In genomic region chr1:46687095-46687659, GRCh38 we compare ENCODE assay signal across 9 cellular contexts. TPM values are rescaled to one million over a fixed set of nuclear protein-coding genes. Genes with fewer than 3 reads are reported as not detected.
A peak's percentile ranks its signal among the peaks of the same experiment; 100 is the strongest.
DNase-seq lines count a peak whose midpoint lies in the region; ATAC-seq and TF ChIP-seq lines count a peak whose summit lies in the region.
"Had no signal": no experiment of that assay in that cellular context is flagged by ENCODE, and none has a peak within 500 bp of the region (broad histone marks: within the 10 kb centered on the region; RNA-seq: fewer than 3 reads in every experiment).

No MANE protein-coding gene starts in this region.

- H2AFZ ChIP-seq in KMS-11 (ENCODE audit: low read depth), result no peak overlapping the region

- no peaks in the 10 kb centered on the region for H3K27me3 Mint-ChIP-seq in memory B cell
- H3K27me3 Mint-ChIP-seq in activated CD4-positive, alpha-beta memory T cell treated with anti-CD3 and anti-CD28 coated beads for 36 hours, result no peaks in the 10 kb centered on the region
- H3K27me3 Mint-ChIP-seq in activated CD8-positive, alpha-beta memory T cell treated with anti-CD3 and anti-CD28 coated beads, Interleukin-2, amount 10 ng/mL, durations not matched to agents 7 days and 5 days, result no peaks in the 10 kb centered on the region

- no peak for TF ChIP-seq POLR2A in breast epithelium (IDR thresholded peaks at IDR 0.05)

- H3K4me3 Mint-ChIP-seq in memory B cell, result no peak overlapping the region
- no peak overlapping the region for H3K4me3 Mint-ChIP-seq in activated CD4-positive, alpha-beta memory T cell treated with anti-CD3 and anti-CD28 coated beads for 36 hours
- no peak overlapping the region for H3K4me3 Mint-ChIP-seq in activated CD8-positive, alpha-beta memory T cell treated with anti-CD3 and anti-CD28 coated beads, Interleukin-2, amount 10 ng/mL, durations not matched to agents 7 days and 5 days

- H3K79me2 ChIP-seq in KMS-11 (ENCODE audit: insufficient read depth, low read depth), result no peaks in the 10 kb centered on the region

- no peaks in the 10 kb centered on the region for H4K20me1 ChIP-seq in KMS-11 (ENCODE audit: insufficient read depth)

- in situ Hi-C loops in brain microvascular endothelial cell (cut with HindIII; ENCODE audit: low pct_ligation_motif_present, low sequenced_read_pairs), result no loop called here

- TF ChIP-seq CTCF in KMS-11 (conservative IDR thresholded peaks at IDR 0.05; ENCODE audit: low read depth, low read length) (no peak), breast epithelium (IDR thresholded peaks at IDR 0.05) (no peak), brain microvascular endothelial cell (IDR thresholded peaks at IDR 0.05; ENCODE audit: low read depth, low read length, missing control alignments) (no peak)

- no peak overlapping the region for H3K27ac ChIP-seq in KMS-11
- peak overlapping the region; percentile 12 to 45 for H3K27ac ChIP-seq in breast epithelium
- H3K27ac ChIP-seq in brain microvascular endothelial cell, result no peak overlapping the region

- no peaks in the 10 kb centered on the region for H3K9me3 Mint-ChIP-seq in memory B cell
- H3K9me3 Mint-ChIP-seq in activated CD4-positive, alpha-beta memory T cell treated with anti-CD3 and anti-CD28 coated beads for 36 hours, result no peaks in the 10 kb centered on the region
- H3K9me3 Mint-ChIP-seq in activated CD8-positive, alpha-beta memory T cell treated with anti-CD3 and anti-CD28 coated beads, Interleukin-2, amount 10 ng/mL, durations not matched to agents 7 days and 5 days (ENCODE audit: low read depth), result no peaks in the 10 kb centered on the region

- ATAC-seq in memory B cell (ENCODE audit: low read depth) (no peak), HG03378 (IDR thresholded peaks at IDR 0.05; ENCODE audit: unreplicated experiment) (no peak)
- ATAC-seq in activated CD8-positive, alpha-beta memory T cell treated with anti-CD3 and anti-CD28 coated beads, Interleukin-2, amount 10 ng/mL, durations not matched to agents 7 days and 5 days, result no peak

- H3K27me3 ChIP-seq in KMS-11 (ENCODE audit: insufficient read depth, low read depth) (no peaks in the 10 kb centered on the region), breast epithelium (no peaks in the 10 kb centered on the region), brain microvascular endothelial cell (replicated peaks) (no peaks in the 10 kb centered on the region)

- no peak overlapping the region for H3K9ac ChIP-seq in KMS-11

- CTCF ChIA-PET in activated CD4-positive, alpha-beta memory T cell treated with anti-CD3 and anti-CD28 coated beads for 36 hours (lab: Charles Lee), result no interaction called here
- CTCF ChIA-PET in activated CD8-positive, alpha-beta memory T cell treated with anti-CD3 and anti-CD28 coated beads, Interleukin-2, amount 10 ng/mL, durations not matched to agents 7 days and 5 days (lab: Charles Lee), result interaction anchor here (1.8 kb wide), 1 partner anchor 165 kb away, joined by 4 read pairs; no protein-coding TSS in a partner anchor

- peaks cover 2% of the 10 kb centered on the region for H3K4me1 Mint-ChIP-seq in memory B cell
- H3K4me1 Mint-ChIP-seq in activated CD4-positive, alpha-beta memory T cell treated with anti-CD3 and anti-CD28 coated beads for 36 hours (ENCODE audit: low read depth), result peaks cover 2% of the 10 kb centered on the region
- H3K4me1 Mint-ChIP-seq in activated CD8-positive, alpha-beta memory T cell treated with anti-CD3 and anti-CD28 coated beads, Interleukin-2, amount 10 ng/mL, durations not matched to agents 7 days and 5 days, result peaks cover 7% of the 10 kb centered on the region

- H3K27ac Mint-ChIP-seq in memory B cell, result peak overlapping the region; percentile 32
- no peak overlapping the region for H3K27ac Mint-ChIP-seq in activated CD4-positive, alpha-beta memory T cell treated with anti-CD3 and anti-CD28 coated beads for 36 hours
- H3K27ac Mint-ChIP-seq in activated CD8-positive, alpha-beta memory T cell treated with anti-CD3 and anti-CD28 coated beads, Interleukin-2, amount 10 ng/mL, durations not matched to agents 7 days and 5 days, result no peak overlapping the region

- no peak overlapping the region for H3K4me3 ChIP-seq in KMS-11 (IDR thresholded peaks at IDR 0.05; ENCODE audit: insufficient read depth, low read depth, low read length)
- H3K4me3 ChIP-seq in breast epithelium, result no peak overlapping the region
- no peak overlapping the region for H3K4me3 ChIP-seq in brain microvascular endothelial cell (ENCODE audit: low read depth, low read length)

- POLR2A ChIA-PET in activated CD4-positive, alpha-beta memory T cell treated with anti-CD3 and anti-CD28 coated beads for 36 hours (lab: Charles Lee), result no interaction called here

- peak; percentile 37 for DNase-seq in AG20443 (ENCODE audit: low spot score)
- peak; percentile 62 to 83 for DNase-seq in breast epithelium (ENCODE audit: low spot score in 2 of 2)
- no peak for DNase-seq in memory B cell (ENCODE audit: low spot score in 2 of 2)
- DNase-seq in brain microvascular endothelial cell, result no peak
- no peak for DNase-seq in activated CD4-positive, alpha-beta memory T cell treated with anti-CD3 and anti-CD28 coated beads for 36 hours
- DNase-seq in activated CD8-positive, alpha-beta memory T cell treated with anti-CD3 and anti-CD28 coated beads, Interleukin-2, amount 10 ng/mL, durations not matched to agents 7 days and 5 days, result no peak
- DNase-seq: activated naive CD4-positive, alpha-beta T cell treated with Interleukin-2 at 50 U/mL for 16 hours had no signal

- peaks cover 84% of the 10 kb centered on the region for H3K4me1 ChIP-seq in KMS-11 (ENCODE audit: low read depth, poor library complexity, severe bottlenecking)
- H3K4me1 ChIP-seq in breast epithelium, result no peaks in the 10 kb centered on the region

- H3K36me3 ChIP-seq in KMS-11 (ENCODE audit: insufficient read depth) (no peaks in the 10 kb centered on the region; the same call in 1 of the 2 replicates), breast epithelium (peaks cover 12% of the 10 kb centered on the region), brain microvascular endothelial cell (replicated peaks) (peaks cover 55% of the 10 kb centered on the region)

- no peaks in the 10 kb centered on the region for H3K9me3 ChIP-seq in breast epithelium

- intact Hi-C loops in breast epithelium (cut with DNase I; ENCODE audit: low total_unique reads), result no loop called here
- intact Hi-C loops in activated CD4-positive, alpha-beta memory T cell treated with anti-CD3 and anti-CD28 coated beads for 36 hours (cut with micrococcal nuclease), result no loop called here

- peaks cover 47% of the 10 kb centered on the region for H3K36me3 Mint-ChIP-seq in memory B cell
- H3K36me3 Mint-ChIP-seq in activated CD4-positive, alpha-beta memory T cell treated with anti-CD3 and anti-CD28 coated beads for 36 hours, result peaks cover 52% of the 10 kb centered on the region
- peaks cover 66% of the 10 kb centered on the region for H3K36me3 Mint-ChIP-seq in activated CD8-positive, alpha-beta memory T cell treated with anti-CD3 and anti-CD28 coated beads, Interleukin-2, amount 10 ng/mL, durations not matched to agents 7 days and 5 days

- peak overlapping the region; percentile 6; the same call in 1 of the 2 replicates for H3K4me2 ChIP-seq in KMS-11

RNA-seq across cellular contexts. Expression of gene TEX38, which starts 15.5 kb away (rescaled TPM):
- not detected for total RNA-seq in breast epithelium
- under 1 TPM in 1 of 2 experiments, not detected in 1; 0.21 TPM for total RNA-seq in activated CD4-positive, alpha-beta memory T cell treated with anti-CD3 and anti-CD28 coated beads for 36 hours
- not detected for total RNA-seq in activated CD8-positive, alpha-beta memory T cell treated with anti-CD3 and anti-CD28 coated beads, Interleukin-2, amount 10 ng/mL, durations not matched to agents 7 days and 5 days

RNA-seq across cellular contexts. Expression of gene ATPAF1, which starts 19.0 kb away (rescaled TPM):
- total RNA-seq in breast epithelium, result 10 to 100 TPM; 42.3 to 68.8 (median 44.8) TPM
- 10 to 100 TPM; 45.0 to 45.9 TPM for total RNA-seq in activated CD4-positive, alpha-beta memory T cell treated with anti-CD3 and anti-CD28 coated beads for 36 hours
- total RNA-seq in activated CD8-positive, alpha-beta memory T cell treated with anti-CD3 and anti-CD28 coated beads, Interleukin-2, amount 10 ng/mL, durations not matched to agents 7 days and 5 days, result 10 to 100 TPM; 44.2 to 44.3 TPM

RNA-seq across cellular contexts. Expression of gene EFCAB14, which starts 31.7 kb away (rescaled TPM):
- 100 to 1,000 TPM in 2 of 3 donors, 10 to 100 TPM in 1; 92.8 to 128 (median 106) TPM for total RNA-seq in breast epithelium
- total RNA-seq in activated CD4-positive, alpha-beta memory T cell treated with anti-CD3 and anti-CD28 coated beads for 36 hours, result 10 to 100 TPM; 47.1 to 48.0 TPM
- total RNA-seq in activated CD8-positive, alpha-beta memory T cell treated with anti-CD3 and anti-CD28 coated beads, Interleukin-2, amount 10 ng/mL, durations not matched to agents 7 days and 5 days, result 10 to 100 TPM; 79.2 to 79.4 TPM

Comparison
In these comparisons a context has a peak if more than half of its experiments do, and no peak if none do; other contexts are left out.
1. DNase-seq: peak in AG20443 (single experiment) and breast epithelium (2 of 2); none in memory B cell (0 of 2), brain microvascular endothelial cell (single experiment), activated CD4-positive, alpha-beta memory T cell treated with anti-CD3 and anti-CD28 coated beads for 36 hours (single experiment) and activated CD8-positive, alpha-beta memory T cell treated with anti-CD3 and anti-CD28 coated beads, Interleukin-2, amount 10 ng/mL, durations not matched to agents 7 days and 5 days (single experiment).
2. H3K27ac ChIP-seq: peak in breast epithelium (2 of 2); none in KMS-11 (single experiment) and brain microvascular endothelial cell (single experiment).